ENCODE assay signal across 9 cellular contexts in the genomic region with DNA sequence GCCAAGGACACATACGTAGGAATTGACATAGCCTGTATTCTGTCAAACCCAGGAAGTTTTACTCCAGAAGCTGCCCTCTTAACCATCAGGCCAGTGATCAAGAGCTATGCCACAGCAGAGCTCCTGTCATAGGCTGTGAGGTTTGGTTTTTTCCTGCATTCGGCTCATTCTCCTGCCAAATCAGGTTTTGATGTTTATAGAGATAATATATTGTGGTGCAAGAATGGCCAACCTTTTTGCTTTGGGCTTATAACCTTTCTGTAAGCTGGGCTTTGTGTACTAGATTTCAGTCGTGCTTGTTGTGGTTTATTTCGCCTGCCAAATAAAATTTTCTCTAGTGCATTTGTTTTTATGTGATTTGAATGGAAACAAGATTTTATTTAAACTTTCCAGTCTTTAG. TPM values are rescaled to one million over a fixed set of nuclear protein-coding genes. Genes with fewer than 3 reads are reported as not detected.
DNase-seq lines count a peak whose midpoint lies in the region; FAIRE-seq and TF ChIP-seq lines count a peak whose summit lies in the region.
"Had no signal": no experiment of that assay in that cellular context is flagged by ENCODE, and none has a peak within 500 bp of the region (broad histone marks: within the 10 kb centered on the region; RNA-seq: fewer than 3 reads in every experiment).

No MANE protein-coding gene starts in this region.

- no peaks in the 10 kb centered on the region; the same call in none of the 2 replicates for H3K27me3 Mint-ChIP-seq in HFFc6 (ENCODE audit: insufficient read depth)
- H3K27me3 Mint-ChIP-seq in activated CD4-positive, alpha-beta memory T cell treated with anti-CD3 and anti-CD28 coated beads for 36 hours, result no peaks in the 10 kb centered on the region

- peaks cover 56% of the 10 kb centered on the region for H3K4me1 Mint-ChIP-seq in HFFc6 (ENCODE audit: low read depth)
- H3K4me1 Mint-ChIP-seq in activated CD4-positive, alpha-beta memory T cell treated with anti-CD3 and anti-CD28 coated beads for 36 hours (ENCODE audit: low read depth), result peaks cover 63% of the 10 kb centered on the region

- POLR2A ChIA-PET in activated CD4-positive, alpha-beta memory T cell treated with anti-CD3 and anti-CD28 coated beads for 36 hours (lab: Charles Lee), result interaction anchor here (0.5 kb wide), 1 partner anchor 245 kb away, joined by 6 read pairs; no protein-coding TSS in a partner anchor

- CTCF ChIA-PET in activated CD4-positive, alpha-beta memory T cell treated with anti-CD3 and anti-CD28 coated beads for 36 hours (lab: Charles Lee), result no interaction called here

- peaks cover 17% of the 10 kb centered on the region for H3K9me3 Mint-ChIP-seq in HFFc6
- H3K9me3 Mint-ChIP-seq in activated CD4-positive, alpha-beta memory T cell treated with anti-CD3 and anti-CD28 coated beads for 36 hours, result peaks cover 15% of the 10 kb centered on the region

- DNase-seq in HFFc6 (no peak), fibroblast of peridontal ligament (ENCODE audit: extremely low read depth) (peak; percentile 32), skeletal muscle cell (ENCODE audit: low read depth) (no peak), NCI-H446 treated with DMSO at 0.1 percent for 48 hours (lab: John Stamatoyannopoulos, UW) (no peak), iPS-NIHi7 (ENCODE audit: extremely low spot score) (no peak), frontal cortex (ENCODE audit: low spot score in 2 of 2) (no peak)
- no peak for DNase-seq in activated CD4-positive, alpha-beta memory T cell treated with anti-CD3 and anti-CD28 coated beads for 36 hours
- DNase-seq: NCI-H526, nucleus accumbens had no signal

- peaks cover 50% of the 10 kb centered on the region for H3K36me3 Mint-ChIP-seq in HFFc6 (ENCODE audit: low read depth)
- H3K36me3 Mint-ChIP-seq in activated CD4-positive, alpha-beta memory T cell treated with anti-CD3 and anti-CD28 coated beads for 36 hours, result peaks cover 55% of the 10 kb centered on the region

- FAIRE-seq in frontal cortex (lab: Jason Lieb, UNC), result no peak

- intact Hi-C loops in activated CD4-positive, alpha-beta memory T cell treated with anti-CD3 and anti-CD28 coated beads for 36 hours (cut with micrococcal nuclease), result loop anchor here (5.0 to 10.0 kb wide), 4 partner anchors 139 to 829 kb away; a partner anchor contains a TSS

- peak overlapping the region; percentile 5 for H3K4me3 ChIP-seq in skeletal muscle cell (ENCODE audit: low read depth, low read length)

- no peak for TF ChIP-seq CTCF in HFFc6 (IDR thresholded peaks at IDR 0.05)

- H3K4me3 Mint-ChIP-seq in HFFc6, result peak overlapping the region; percentile 90; the same call in 1 of the 2 replicates
- H3K4me3 Mint-ChIP-seq in activated CD4-positive, alpha-beta memory T cell treated with anti-CD3 and anti-CD28 coated beads for 36 hours, result peak overlapping the region; percentile 94

- H3K27ac Mint-ChIP-seq in HFFc6, result no peak overlapping the region
- H3K27ac Mint-ChIP-seq in activated CD4-positive, alpha-beta memory T cell treated with anti-CD3 and anti-CD28 coated beads for 36 hours, result peak overlapping the region; percentile 74

RNA-seq across cellular contexts. Expression of a gene that starts 2.4 kb away (rescaled TPM):
- 10 to 100 TPM; 17.6 to 25.1 (median 21.3) TPM for total RNA-seq in HFFc6 (2021; fragmentation: NEBNext Ultra II Directional; extraction: Animal tissue kit (Norgen Biotek cat#: 25700))
- 10 to 100 TPM; 55.6 to 64.9 TPM for total RNA-seq in activated CD4-positive, alpha-beta memory T cell treated with anti-CD3 and anti-CD28 coated beads for 36 hours
- total RNA-seq in frontal cortex, result 19.6 TPM
